Comparison of ENCODE assay signal across 10 cellular contexts in genomic region chr19:13044160-13044853, GRCh38. TPM values are rescaled to one million over a fixed set of nuclear protein-coding genes. Genes with fewer than 3 reads are reported as not detected.
A peak's percentile ranks its signal among the peaks of the same experiment; 100 is the strongest.
DNase-seq lines count a peak whose midpoint lies in the region; ATAC-seq and TF ChIP-seq lines count a peak whose summit lies in the region.
"Had no signal": no experiment of that assay in that cellular context is flagged by ENCODE, and none has a peak within 500 bp of the region (broad histone marks: within the 10 kb centered on the region; RNA-seq: fewer than 3 reads in every experiment).

No MANE protein-coding gene starts in this region.

- intact Hi-C loops in IMR-90 (cut with micrococcal nuclease), result no loop called here

- peaks cover 17% of the 10 kb centered on the region for H4K20me1 ChIP-seq in IMR-90 (ENCODE audit: insufficient read depth, low read length)

- TF ChIP-seq CTCF in IMR-90 (conservative IDR thresholded peaks at IDR 0.05; ENCODE audit: low read depth, low read length) (no peak), VCaP (conservative IDR thresholded peaks at IDR 0.05) (no peak)

- CTCF ChIA-PET in IMR-90 (lab: Yijun Ruan, JAX), result no interaction called here

- dilution Hi-C loops in IMR-90 (cut with HindIII; ENCODE audit: low sequenced_read_pairs, unreplicated experiment), result no loop called here

- H2BK20ac ChIP-seq in IMR-90 (ENCODE audit: low read depth, low read length), result no peak overlapping the region

- POLR2A ChIA-PET in IMR-90 (lab: Charles Lee; ENCODE audit: unreplicated experiment), result interaction anchor here (1.2 to 1.9 kb wide), 2 partner anchors 10 to 11 kb away, joined by 4 to 5 read pairs; no protein-coding TSS in a partner anchor

- no peak overlapping the region for H2AFZ ChIP-seq in IMR-90 (replicated peaks; ENCODE audit: low read length, poor library complexity)
- H2AFZ ChIP-seq: PC-9 had no signal

- ATAC-seq in IMR-90 (ENCODE audit: low read depth), result peak; percentile 50
- no peak for ATAC-seq in HG03280 (IDR thresholded peaks at IDR 0.05; ENCODE audit: unreplicated experiment)
- ATAC-seq in HG02588 (IDR thresholded peaks at IDR 0.05; ENCODE audit: unreplicated experiment), result no peak

- H3K4me3 ChIP-seq in IMR-90 (ENCODE audit: insufficient read depth, low read depth, low read length) (no peak overlapping the region), esophagus (ENCODE audit: low read depth in 1 of 2, low read length in 2 of 2) (no peak overlapping the region)
- H3K4me3 ChIP-seq: PC-9 had no signal

- H3K27me3 ChIP-seq in IMR-90 (ENCODE audit: control insufficient read depth, insufficient read depth, low read length) (no peaks in the 10 kb centered on the region), esophagus (ENCODE audit: control insufficient read depth in 1 of 2, insufficient read depth in 2 of 2, low read length in 2 of 2) (no peaks in the 10 kb centered on the region)

- no peak overlapping the region for H3K27ac ChIP-seq in IMR-90 (ENCODE audit: insufficient read depth, low read length)
- H3K27ac ChIP-seq in VCaP, result peak overlapping the region; percentile 27
- H3K27ac ChIP-seq in esophagus (ENCODE audit: low read depth in 2 of 2, low read length in 1 of 2), result peak overlapping the region; percentile 60 to 95
- H3K27ac ChIP-seq: PC-9 had no signal

- H4K5ac ChIP-seq in IMR-90 (ENCODE audit: low read depth, low read length), result no peak overlapping the region

- WGBS in IMR-90 (ENCODE audit: extremely low coverage in 2 of 2, insufficient read length in 1 of 2), 2 experiments, result 25% methylated on average over 3 of the region's 14 CpGs; no CpG with 5 or more reads in 1 of the 2 experiments
- 47 to 56% methylated on average over 14 of the region's 14 CpGs for WGBS in esophagus, 2 donors

- H4K91ac ChIP-seq in IMR-90 (ENCODE audit: insufficient read depth, low read depth, low read length), result no peak overlapping the region

- peaks cover 29% of the 10 kb centered on the region for H3K36me3 ChIP-seq in IMR-90 (ENCODE audit: control insufficient read depth, insufficient read depth, low read length)
- peaks cover 0 to 5% of the 10 kb centered on the region in 2 donors for H3K36me3 ChIP-seq in esophagus (ENCODE audit: control insufficient read depth in 2 of 2, insufficient read depth in 2 of 2, low read length in 1 of 2)

- H3K79me1 ChIP-seq in IMR-90 (ENCODE audit: low read depth in 1 of 2, low read length in 2 of 2), result peaks cover 54 to 90% of the 10 kb centered on the region in 2 experiments

- no peak overlapping the region for H3K18ac ChIP-seq in IMR-90 (ENCODE audit: low read depth, low read length)

- no peak overlapping the region; the same call in 2 of the 3 replicates for H2BK15ac ChIP-seq in IMR-90 (ENCODE audit: low read depth, low read length)

- H2BK5ac ChIP-seq in IMR-90 (ENCODE audit: low read depth, low read length, poor library complexity, severe bottlenecking), result no peak overlapping the region

- H3K9me3 ChIP-seq in IMR-90 (ENCODE audit: control insufficient read depth, insufficient read depth, low read length) (no peaks in the 10 kb centered on the region), esophagus (ENCODE audit: control insufficient read depth in 2 of 2, insufficient read depth in 1 of 2, low read depth in 1 of 2, low read length in 1 of 2) (no peaks in the 10 kb centered on the region)

- no peak overlapping the region for H3K14ac ChIP-seq in IMR-90 (replicated peaks; ENCODE audit: low read depth, low read length)

- H2BK120ac ChIP-seq in IMR-90 (ENCODE audit: low read depth, low read length), result no peak overlapping the region; the same call in 1 of the 2 replicates

- H3K4me2 ChIP-seq in IMR-90 (ENCODE audit: low read depth, low read length), result no peak overlapping the region
- H3K4me2 ChIP-seq: PC-9 had no signal

- no peak for TF ChIP-seq POLR2A in IMR-90 (IDR thresholded peaks at IDR 0.05; ENCODE audit: low read depth, low read length)

- peak overlapping the region; percentile 20; the same call in 1 of the 2 replicates for H3K4ac ChIP-seq in IMR-90 (ENCODE audit: low read depth, low read length)

- H3K23ac ChIP-seq in IMR-90 (ENCODE audit: low read depth, low read length), result peak overlapping the region; percentile 33; the same call in 1 of the 2 replicates

- H3K9me1 ChIP-seq in IMR-90 (ENCODE audit: insufficient read depth, low read length), result peaks cover 40% of the 10 kb centered on the region

- DNase-seq in IMR-90 (peak; percentile 62), COLO668 (lab: John Stamatoyannopoulos, UW; ENCODE audit: unreplicated experiment) (no peak), NAMALWA (ENCODE audit: low spot score) (no peak)
- DNase-seq in stimulated activated CD8-positive, alpha-beta memory T cell treated with anti-CD3 and anti-CD28 coated beads, Interleukin-15, amount 100 ng/mL, for 1 hour (ENCODE audit: low read depth), result peak; percentile 17
- DNase-seq: GDM1 had no signal

- no peak overlapping the region for H4K8ac ChIP-seq in IMR-90 (ENCODE audit: low read depth in 2 of 2, low read length in 2 of 2)

- H3K4me1 ChIP-seq in IMR-90 (ENCODE audit: control insufficient read depth, insufficient read depth, low read length), result peaks cover 33% of the 10 kb centered on the region
- H3K4me1 ChIP-seq in esophagus (ENCODE audit: control insufficient read depth in 2 of 2, insufficient read depth in 2 of 2, low read length in 1 of 2), result peaks cover 21 to 25% of the 10 kb centered on the region in 2 donors

- no peak for TF ChIP-seq RAD21 in IMR-90 (IDR thresholded peaks at IDR 0.05; ENCODE audit: low read length)

- no peak overlapping the region for H3K9ac ChIP-seq in IMR-90 (ENCODE audit: low read depth, low read length)

- no TSS peak for BruUV-seq in IMR-90 (replicated peaks; lab: Mats Ljungman, UMichigan)

- H2AK5ac ChIP-seq in IMR-90 (ENCODE audit: low read depth, low read length), result peak overlapping the region; percentile 57; the same call in 1 of the 2 replicates

- in situ Hi-C loops in IMR-90 (cut with MboI; ENCODE audit: low sequenced_read_pairs), result no loop called here

- H2AK9ac ChIP-seq in IMR-90 (replicated peaks; ENCODE audit: low read depth, low read length, poor library complexity), result peak overlapping the region; percentile 18

- no peak overlapping the region for H3K56ac ChIP-seq in IMR-90 (ENCODE audit: extremely low read depth, insufficient read depth, low read length)

TF ChIP-seq in IMR-90, 13 proteins besides CTCF, POLR2A, EP300 and RAD21:
- TF ChIP-seq BHLHE40 (IDR thresholded peaks at IDR 0.05; ENCODE audit: low read depth, low read length) (no peak), CEBPB (IDR thresholded peaks at IDR 0.05; ENCODE audit: low read depth, low read length) (no peak), SMC3 (IDR thresholded peaks at IDR 0.05; ENCODE audit: low read depth, low read length) (no peak), NFE2L2 (IDR thresholded peaks at IDR 0.05; ENCODE audit: low read depth, low read length) (no peak), FOS (IDR thresholded peaks at IDR 0.05; ENCODE audit: low read depth, low read length) (no peak), MXI1 (IDR thresholded peaks at IDR 0.05; ENCODE audit: borderline replicate concordance, low read depth, low read length) (no peak), RCOR1 (IDR thresholded peaks at IDR 0.05; ENCODE audit: insufficient replicate concordance, low read length) (no peak), CHD1 (IDR thresholded peaks at IDR 0.05; ENCODE audit: low read depth, low read length) (no peak), MAZ (IDR thresholded peaks at IDR 0.05; ENCODE audit: borderline replicate concordance, low read depth, low read length) (no peak), MAFK (IDR thresholded peaks at IDR 0.05; ENCODE audit: low read depth, low read length) (no peak), RFX5 (IDR thresholded peaks at IDR 0.05; ENCODE audit: low read depth, low read length) (no peak)
- TF ChIP-seq, protein P1, sequence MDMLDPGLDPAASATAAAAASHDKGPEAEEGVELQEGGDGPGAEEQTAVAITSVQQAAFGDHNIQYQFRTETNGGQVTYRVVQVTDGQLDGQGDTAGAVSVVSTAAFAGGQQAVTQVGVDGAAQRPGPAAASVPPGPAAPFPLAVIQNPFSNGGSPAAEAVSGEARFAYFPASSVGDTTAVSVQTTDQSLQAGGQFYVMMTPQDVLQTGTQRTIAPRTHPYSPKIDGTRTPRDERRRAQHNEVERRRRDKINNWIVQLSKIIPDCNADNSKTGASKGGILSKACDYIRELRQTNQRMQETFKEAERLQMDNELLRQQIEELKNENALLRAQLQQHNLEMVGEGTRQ (IDR thresholded peaks at IDR 0.05; ENCODE audit: low read depth, low read length), result no peak
- TF ChIP-seq, protein P2, sequence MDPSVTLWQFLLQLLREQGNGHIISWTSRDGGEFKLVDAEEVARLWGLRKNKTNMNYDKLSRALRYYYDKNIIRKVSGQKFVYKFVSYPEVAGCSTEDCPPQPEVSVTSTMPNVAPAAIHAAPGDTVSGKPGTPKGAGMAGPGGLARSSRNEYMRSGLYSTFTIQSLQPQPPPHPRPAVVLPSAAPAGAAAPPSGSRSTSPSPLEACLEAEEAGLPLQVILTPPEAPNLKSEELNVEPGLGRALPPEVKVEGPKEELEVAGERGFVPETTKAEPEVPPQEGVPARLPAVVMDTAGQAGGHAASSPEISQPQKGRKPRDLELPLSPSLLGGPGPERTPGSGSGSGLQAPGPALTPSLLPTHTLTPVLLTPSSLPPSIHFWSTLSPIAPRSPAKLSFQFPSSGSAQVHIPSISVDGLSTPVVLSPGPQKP (IDR thresholded peaks at IDR 0.05; ENCODE audit: borderline replicate concordance, low read depth, low read length), result no peak

RNA-seq across cellular contexts. Expression of gene NFIX, which starts 49.0 kb away (rescaled TPM):
- 10.0 and 10.2 TPM in 2 replicates for total RNA-seq in IMR-90 (2012; rRNA removed)
- 46.9 and 47.7 TPM in 2 replicates for polyA plus RNA-seq in IMR-90 (2012; rRNA removed)
- 34.3 and 53.4 TPM in 2 replicates for polyA plus RNA-seq in IMR-90 (2012; cell fraction: cytosol; rRNA removed)
- polyA plus RNA-seq in IMR-90 (2012; cell fraction: nucleus; rRNA removed; ENCODE audit: low replicate concordance), result 34.8 and 48.3 TPM in 2 replicates
- polyA plus RNA-seq in esophagus, result 10 to 100 TPM; 26.9 to 38.5 TPM

RNA-seq across cellular contexts. Expression of gene LYL1, which starts 58.4 kb away (rescaled TPM):
- 0.28 and 0.36 TPM in 2 replicates for total RNA-seq in IMR-90 (2012; rRNA removed)
- polyA plus RNA-seq in IMR-90 (2012; rRNA removed), result 0.39 and 0.63 TPM in 2 replicates
- polyA plus RNA-seq in IMR-90 (2012; cell fraction: cytosol; rRNA removed), result 0.17 and 0.64 TPM in 2 replicates
- 0.56 and 1.4 TPM in 2 replicates for polyA plus RNA-seq in IMR-90 (2012; cell fraction: nucleus; rRNA removed; ENCODE audit: low replicate concordance)
- 1 to 10 TPM; 1.5 to 1.9 TPM for polyA plus RNA-seq in esophagus

Comparison
In these comparisons a context has a peak if more than half of its experiments do, and no peak if none do; other contexts are left out.
1. DNase-seq: peak in IMR-90 (single experiment) and stimulated activated CD8-positive, alpha-beta memory T cell treated with anti-CD3 and anti-CD28 coated beads, Interleukin-15, amount 100 ng/mL, for 1 hour (single experiment); none in COLO668 (single experiment) and NAMALWA (single experiment).